Comparison of ENCODE assay signal across 1 cellular context in the genomic region with DNA sequence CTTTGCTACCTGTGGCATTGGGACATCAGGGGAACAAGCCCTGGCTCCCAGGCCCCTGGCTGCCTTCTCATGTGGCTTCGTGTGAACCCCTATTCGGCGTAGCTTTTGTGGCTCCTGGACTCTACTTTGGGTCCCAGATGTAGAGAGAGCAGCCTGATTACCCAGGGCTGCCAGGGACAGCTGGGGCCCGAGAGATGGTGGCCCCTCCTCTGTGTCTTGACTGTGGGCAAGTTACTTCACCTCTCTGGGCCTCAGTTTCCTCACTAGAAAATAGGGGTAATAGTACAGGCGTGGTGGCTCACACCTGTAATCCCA.
TF ChIP-seq lines count a peak whose summit lies in the region.

No MANE protein-coding gene starts in this region.

TF ChIP-seq in WTC11, 78 proteins besides CTCF, POLR2A, EP300 and RAD21 (continued from another document):
- TF ChIP-seq, protein P1, sequence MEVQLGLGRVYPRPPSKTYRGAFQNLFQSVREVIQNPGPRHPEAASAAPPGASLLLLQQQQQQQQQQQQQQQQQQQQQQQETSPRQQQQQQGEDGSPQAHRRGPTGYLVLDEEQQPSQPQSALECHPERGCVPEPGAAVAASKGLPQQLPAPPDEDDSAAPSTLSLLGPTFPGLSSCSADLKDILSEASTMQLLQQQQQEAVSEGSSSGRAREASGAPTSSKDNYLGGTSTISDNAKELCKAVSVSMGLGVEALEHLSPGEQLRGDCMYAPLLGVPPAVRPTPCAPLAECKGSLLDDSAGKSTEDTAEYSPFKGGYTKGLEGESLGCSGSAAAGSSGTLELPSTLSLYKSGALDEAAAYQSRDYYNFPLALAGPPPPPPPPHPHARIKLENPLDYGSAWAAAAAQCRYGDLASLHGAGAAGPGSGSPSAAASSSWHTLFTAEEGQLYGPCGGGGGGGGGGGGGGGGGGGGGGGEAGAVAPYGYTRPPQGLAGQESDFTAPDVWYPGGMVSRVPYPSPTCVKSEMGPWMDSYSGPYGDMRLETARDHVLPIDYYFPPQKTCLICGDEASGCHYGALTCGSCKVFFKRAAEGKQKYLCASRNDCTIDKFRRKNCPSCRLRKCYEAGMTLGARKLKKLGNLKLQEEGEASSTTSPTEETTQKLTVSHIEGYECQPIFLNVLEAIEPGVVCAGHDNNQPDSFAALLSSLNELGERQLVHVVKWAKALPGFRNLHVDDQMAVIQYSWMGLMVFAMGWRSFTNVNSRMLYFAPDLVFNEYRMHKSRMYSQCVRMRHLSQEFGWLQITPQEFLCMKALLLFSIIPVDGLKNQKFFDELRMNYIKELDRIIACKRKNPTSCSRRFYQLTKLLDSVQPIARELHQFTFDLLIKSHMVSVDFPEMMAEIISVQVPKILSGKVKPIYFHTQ (CRISPR knock-in tag; IDR thresholded peaks at IDR 0.05) = no peak
- TF ChIP-seq NR3C1 (CRISPR knock-in tag; conservative IDR thresholded peaks at IDR 0.05; ENCODE audit: low read depth) (no peak), CBFB (CRISPR knock-in tag; IDR thresholded peaks at IDR 0.05; ENCODE audit: low read depth) (no peak), TP53 (CRISPR knock-in tag; IDR thresholded peaks at IDR 0.05) (no peak), NFYB (CRISPR knock-in tag; conservative IDR thresholded peaks at IDR 0.05; ENCODE audit: low read depth) (no peak), SMAD3 (CRISPR knock-in tag; IDR thresholded peaks at IDR 0.05; ENCODE audit: borderline replicate concordance) (no peak), IRF2 (CRISPR knock-in tag; IDR thresholded peaks at IDR 0.05; ENCODE audit: borderline replicate concordance, low read depth) (no peak)
- TF ChIP-seq, protein P2, sequence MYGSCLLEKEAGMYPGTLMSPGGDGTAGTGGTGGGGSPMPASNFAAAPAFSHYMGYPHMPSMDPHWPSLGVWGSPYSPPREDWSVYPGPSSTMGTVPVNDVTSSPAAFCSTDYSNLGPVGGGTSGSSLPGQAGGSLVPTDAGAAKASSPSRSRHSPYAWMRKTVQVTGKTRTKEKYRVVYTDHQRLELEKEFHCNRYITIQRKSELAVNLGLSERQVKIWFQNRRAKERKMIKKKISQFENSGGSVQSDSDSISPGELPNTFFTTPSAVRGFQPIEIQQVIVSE (CRISPR knock-in tag; IDR thresholded peaks at IDR 0.05; ENCODE audit: borderline replicate concordance) = no peak
